8 cellular contexts compared by ENCODE assay signal in genomic region chr3:126389112-126389791, GRCh38. TPM values are rescaled to one million over a fixed set of nuclear protein-coding genes. Genes with fewer than 3 reads are reported as not detected.
DNase-seq lines count a peak whose midpoint lies in the region; ATAC-seq and TF ChIP-seq lines count a peak whose summit lies in the region.

No MANE protein-coding gene starts in this region.

- peak; percentile 77 to 97 for TF ChIP-seq CTCF in mammary epithelial cell (conservative IDR thresholded peaks at IDR 0.05 in 1 of 2, IDR thresholded peaks at IDR 0.05 in 1 of 2; ENCODE audit: extremely low read depth in 1 of 2, insufficient read depth in 1 of 2, low read depth in 1 of 2, low read length in 2 of 2)

- 10% methylated on average over 23 of the region's 58 CpGs for WGBS in mammary epithelial cell (ENCODE audit: low coverage, missing lambda C conversion rate)

- in situ Hi-C loops in mammary epithelial cell (cut with MboI; ENCODE audit: low sequenced_read_pairs in 2 of 2), result loop anchor here (5.0 to 25.0 kb wide), 3 partner anchors 142 to 427 kb away; partner anchors contain the start of gene ROPN1B (in 1 of the 2)

- no TSS peak for BruUV-seq in mammary epithelial cell (replicated peaks; lab: Mats Ljungman, UMichigan)

- no peaks in the 10 kb centered on the region for H3K36me3 ChIP-seq in mammary epithelial cell (ENCODE audit: insufficient read depth, low read length)

- H3K79me2 ChIP-seq in mammary epithelial cell (ENCODE audit: insufficient read depth, low read length), result no peaks in the 10 kb centered on the region

- peaks cover 3% of the 10 kb centered on the region for H3K4me1 ChIP-seq in mammary epithelial cell (ENCODE audit: insufficient read depth, low read length)

- H3K4me2 ChIP-seq in mammary epithelial cell (ENCODE audit: insufficient read depth, low read depth, low read length), result peak overlapping the region; percentile 96

- CTCF ChIA-PET in mammary epithelial cell (lab: Charles Lee; ENCODE audit: low non-redundant PET), result interaction anchor here (0.6 to 0.9 kb wide), 5 partner anchors 121 to 256 kb away, joined by 3 to 16 read pairs (median 9); no protein-coding TSS in a partner anchor

- H3K27ac ChIP-seq in mammary epithelial cell (ENCODE audit: insufficient read depth, low read depth, low read length), result no peak overlapping the region

- ATAC-seq in GM19452 (IDR thresholded peaks at IDR 0.05; ENCODE audit: unreplicated experiment), result peak; percentile 66
- ATAC-seq in sciatic nerve, result peak; percentile 94
- ATAC-seq in HG03039 (IDR thresholded peaks at IDR 0.05; ENCODE audit: unreplicated experiment), result no peak

- intact Hi-C loops in mammary epithelial cell (cut with micrococcal nuclease), result loop anchor here (1.0 to 2.0 kb wide), 5 partner anchors 130 to 468 kb away; no protein-coding TSS in a partner anchor
- intact Hi-C loops in sciatic nerve (cut with DNase I), result loop anchor here (2.0 kb wide), 1 partner anchor 32 kb away; the partner anchor contains the start of gene KLF15

- H3K9me3 ChIP-seq in mammary epithelial cell (replicated peaks; ENCODE audit: insufficient read depth, low read length), result no peaks in the 10 kb centered on the region

- H3K27me3 ChIP-seq in mammary epithelial cell (ENCODE audit: insufficient read depth, low read length), result peaks cover 3% of the 10 kb centered on the region

- no peaks in the 10 kb centered on the region for H4K20me1 ChIP-seq in mammary epithelial cell (ENCODE audit: insufficient read depth, low read length)

- H2AFZ ChIP-seq in mammary epithelial cell (ENCODE audit: low read depth, low read length), result peak overlapping the region; percentile 89

- H3K9ac ChIP-seq in mammary epithelial cell (ENCODE audit: insufficient read depth, low read length), result no peak overlapping the region

- peak overlapping the region; percentile 46 to 53 (median 46) for H3K4me3 ChIP-seq in mammary epithelial cell (replicated peaks in 1 of 3; ENCODE audit: insufficient read depth in 1 of 3, low read depth in 2 of 3, low read length in 3 of 3)

- dilution Hi-C loops in mammary epithelial cell (cut with HindIII; ENCODE audit: low sequenced_read_pairs), result no loop called here

- peak; percentile 31 to 91 (median 80) for DNase-seq in C1 segment of cervical spinal cord (lab: John Stamatoyannopoulos, UW)
- peak; percentile 59 for DNase-seq in LHCN-M2 (ENCODE audit: low read depth)
- DNase-seq in SK-N-DZ (ENCODE audit: low spot score), result peak; percentile 60
- peak; percentile 69 for DNase-seq in mammary epithelial cell
- peak; percentile 89 for DNase-seq in iPS-NIHi11 (ENCODE audit: low spot score)
- peak; percentile 93 for DNase-seq in sciatic nerve (ENCODE audit: low spot score)

RNA-seq across cellular contexts. Expression of gene CFAP100, which starts 5.5 kb away (rescaled TPM):
- total RNA-seq in LHCN-M2 (2014; rRNA removed), result not detected in 2 replicates
- not detected for polyA plus RNA-seq in LHCN-M2 (2012)
- polyA plus RNA-seq in SK-N-DZ (2014; cell fraction: cytosol; rRNA removed), result not detected in 2 replicates
- not detected in 2 replicates for polyA plus RNA-seq in SK-N-DZ (2014; cell fraction: nucleus; rRNA removed)
- total RNA-seq in mammary epithelial cell, result not detected
- not detected for polyA plus RNA-seq in mammary epithelial cell
- polyA minus RNA-seq in mammary epithelial cell, result not detected
- 1.5 TPM for total RNA-seq in sciatic nerve

RNA-seq across cellular contexts. Expression of gene KLF15, which starts 32.0 kb away (rescaled TPM):
- total RNA-seq in LHCN-M2 (2014; rRNA removed) (0.06 and 0.11 TPM in 2 replicates), mammary epithelial cell (under 1 TPM; 0.17 to 0.61 TPM), sciatic nerve (22.7 TPM)
- 0.36 TPM for polyA plus RNA-seq in LHCN-M2 (2012)
- polyA plus RNA-seq in SK-N-DZ (2014; cell fraction: cytosol; rRNA removed), result 7.5 and 10.0 TPM in 2 replicates
- polyA plus RNA-seq in SK-N-DZ (2014; cell fraction: nucleus; rRNA removed), result 12.3 and 12.6 TPM in 2 replicates
- polyA plus RNA-seq in mammary epithelial cell, result 0.05 TPM
- not detected for polyA minus RNA-seq in mammary epithelial cell

Comparison
In these comparisons a context has a peak if more than half of its experiments do, and no peak if none do; other contexts are left out.
1. RNA of gene KLF15, which starts 32.0 kb away (total RNA-seq): 22.7 TPM in sciatic nerve (single experiment); 0.17 to 0.61 TPM in mammary epithelial cell and 0.06 to 0.11 TPM in LHCN-M2; every median in the first group is over 10 times any median in the second.
2. Peak in every context shown above with its lines, with median percentiles within 50 percentile points of each other: DNase-seq.